ENCODE assay signal across 20 cellular contexts in genomic region chr7:27194002-27194352, GRCh38. TPM values are rescaled to one million over a fixed set of nuclear protein-coding genes. Genes with fewer than 3 reads are reported as not detected.
DNase-seq lines count a peak whose midpoint lies in the region; ATAC-seq, FAIRE-seq and TF ChIP-seq lines count a peak whose summit lies in the region.
"Had no signal": no experiment of that assay in that cellular context is flagged by ENCODE, and none has a peak within 500 bp of the region (broad histone marks: within the 10 kb centered on the region; RNA-seq: fewer than 3 reads in every experiment).

No MANE protein-coding gene starts in this region.

- H3K14ac ChIP-seq in H1 (ENCODE audit: insufficient read length): no peak overlapping the region

- H3K79me2 ChIP-seq in H1 (ENCODE audit: control insufficient read depth in 1 of 2, insufficient read depth in 2 of 2, low read length in 2 of 2): no peaks in the 10 kb centered on the region

- POLR2A ChIA-PET in H1 (lab: Charles Lee; ENCODE audit: partially characterized antibody): no interaction called here

- WGBS in H1 (ENCODE audit: extremely low coverage in 1 of 2, insufficient coverage in 1 of 2, insufficient read length in 1 of 2, insufficient replicate concordance in 2 of 2, low coverage in 1 of 2, low lambda C conversion rate in 2 of 2, missing lambda C conversion rate in 1 of 2), 2 experiments: 27% methylated on average over 2 of the region's 2 CpGs; no CpG with 5 or more reads in 1 of the 2 experiments
- WGBS in transverse colon (ENCODE audit: low coverage in 1 of 2), 2 donors: 18 to 43% methylated on average over 2 of the region's 2 CpGs

- H3K9me3 Mint-ChIP-seq in IgD-negative memory B cell (peaks cover 0 to 5% (median 0%) of the 10 kb centered on the region in 3 donors), natural killer cell (no peaks in the 10 kb centered on the region)
- H3K9me3 Mint-ChIP-seq: activated CD4-positive, alpha-beta T cell treated with anti-CD3 and anti-CD28 coated beads, Interleukin-2, amount 10 ng/mL, durations not matched to agents 7 days and 5 days; T-helper 1 cell treated with Interleukin-12 subunit alpha and Interleukin-12 subunit beta and Interleukin-4 antibody, amounts not matched to agents 30 μg/mL and 1 μg/mL, for 36 hours had no signal

- no peak overlapping the region for H3K4ac ChIP-seq in H1 (replicated peaks; ENCODE audit: insufficient read length, low read depth, low read length)

- H4K91ac ChIP-seq in H1 (replicated peaks; ENCODE audit: insufficient read length, low read length): no peak overlapping the region

- CTCF ChIA-PET in H1 (lab: Charles Lee; ENCODE audit: partially characterized antibody): interaction anchor here (0.6 to 3.2 kb wide), 5 partner anchors 11 to 903 kb away, joined by 3 to 31 read pairs (median 9); no protein-coding TSS in a partner anchor

- TF ChIP-seq RAD21 in H1 (IDR thresholded peaks at IDR 0.05 in 1 of 2, conservative IDR thresholded peaks at IDR 0.05 in 1 of 2; ENCODE audit: low read depth in 2 of 2, low read length in 2 of 2): no peak

- H3K36me3 ChIP-seq in H1 (ENCODE audit: control insufficient read depth in 2 of 4, insufficient read depth in 4 of 4, low read length in 3 of 4): peaks cover 0 to 13% (median 0%) of the 10 kb centered on the region in 4 experiments; a peak in 1 of 8 replicates
- no peaks in the 10 kb centered on the region for H3K36me3 ChIP-seq in transverse colon
- H3K36me3 ChIP-seq: brain microvascular endothelial cell, thoracic aorta had no signal

- no peak for TF ChIP-seq EP300 in H1 (IDR thresholded peaks at IDR 0.05; ENCODE audit: borderline replicate concordance in 1 of 2, low read depth in 2 of 2, low read length in 2 of 2)
- no peak for TF ChIP-seq EP300 in transverse colon (IDR thresholded peaks at IDR 0.05; ENCODE audit: low read depth)

- no peak overlapping the region for H3K23ac ChIP-seq in H1 (ENCODE audit: insufficient read length)

- intact Hi-C loops in natural killer cell (cut with micrococcal nuclease): no loop called here
- intact Hi-C loops in transverse colon (cut with DNase I; ENCODE audit: low total_unique reads): loop anchor here (5.0 to 10.0 kb wide), 3 partner anchors 723 to 981 kb away; no protein-coding TSS in a partner anchor
- intact Hi-C loops in left cardiac atrium (cut with DNase I): loop anchor here (10.0 kb wide), 2 partner anchors 581 to 831 kb away; no protein-coding TSS in a partner anchor

- H3K4me2 ChIP-seq in H1 (ENCODE audit: insufficient read depth in 1 of 2, low read depth in 2 of 2, low read length in 2 of 2): no peak overlapping the region

- peaks cover 83 to 100% (median 95%) of the 10 kb centered on the region in 4 experiments for H3K27me3 ChIP-seq in H1 (replicated peaks in 1 of 4; ENCODE audit: control insufficient read depth in 3 of 4, extremely low read depth in 1 of 4, insufficient read depth in 3 of 4, low read length in 3 of 4)
- H3K27me3 ChIP-seq in transverse colon: peaks cover 72% of the 10 kb centered on the region

- H2AK5ac ChIP-seq in H1 (ENCODE audit: low read depth, low read length): no peak overlapping the region

- H3K27ac Mint-ChIP-seq in IgD-negative memory B cell (peak overlapping the region; percentile 46 to 97 (median 82)), natural killer cell (no peak overlapping the region)
- H3K27ac Mint-ChIP-seq: activated CD4-positive, alpha-beta T cell treated with anti-CD3 and anti-CD28 coated beads, Interleukin-2, amount 10 ng/mL, durations not matched to agents 7 days and 5 days; T-helper 1 cell treated with Interleukin-12 subunit alpha and Interleukin-12 subunit beta and Interleukin-4 antibody, amounts not matched to agents 30 μg/mL and 1 μg/mL, for 36 hours had no signal

- no peak overlapping the region for H4K8ac ChIP-seq in H1 (ENCODE audit: extremely low read depth, insufficient read depth, low read length)

- no peak overlapping the region for H2BK120ac ChIP-seq in H1 (replicated peaks; ENCODE audit: low read depth, low read length)

- H3K9me3 ChIP-seq in H1 (ENCODE audit: insufficient read depth in 2 of 2, low read depth in 1 of 2, low read length in 1 of 2) (peaks cover 0 to 3% of the 10 kb centered on the region in 2 experiments; a peak in 1 of 4 replicates), transverse colon (no peaks in the 10 kb centered on the region)
- H3K9me3 ChIP-seq: thoracic aorta had no signal

- H3K4me1 ChIP-seq in H1 (replicated peaks in 1 of 4; ENCODE audit: control insufficient read depth in 3 of 4, insufficient read depth in 4 of 4, low read length in 3 of 4) (peaks cover 0 to 7% (median 5%) of the 10 kb centered on the region in 4 experiments; a peak in 5 of 7 replicates), transverse colon (peaks cover 16 to 48% (median 34%) of the 10 kb centered on the region in 4 donors)

- no peak overlapping the region for H2AFZ ChIP-seq in H1 (ENCODE audit: low read length)

- no peak overlapping the region for H3K27ac ChIP-seq in H1 (ENCODE audit: low read depth, low read length)
- peak overlapping the region; percentile 95 to 99 (median 98) for H3K27ac ChIP-seq in transverse colon
- H3K27ac ChIP-seq: brain microvascular endothelial cell, thoracic aorta had no signal

- H4K20me1 ChIP-seq in H1 (replicated peaks in 1 of 2; ENCODE audit: control insufficient read depth in 1 of 2, insufficient read depth in 2 of 2, low read length in 2 of 2): peaks cover 25 to 46% of the 10 kb centered on the region in 2 experiments

- no peak overlapping the region for H2BK5ac ChIP-seq in H1 (ENCODE audit: low read depth, low read length)

- no peak overlapping the region for H2BK15ac ChIP-seq in H1 (ENCODE audit: low read length)

- H3K27me3 Mint-ChIP-seq in IgD-negative memory B cell (peaks cover 74% of the 10 kb centered on the region), natural killer cell (ENCODE audit: low read depth in 2 of 2) (peaks cover 78 to 90% of the 10 kb centered on the region in 2 donors)

- no peak overlapping the region for H3K9ac ChIP-seq in H1 (replicated peaks in 1 of 4; ENCODE audit: extremely low read depth in 1 of 4, low read depth in 3 of 4, low read length in 3 of 4)

- H4K5ac ChIP-seq in H1 (ENCODE audit: insufficient read length, low read depth, low read length): no peak overlapping the region

- TF ChIP-seq CTCF in H1 (IDR thresholded peaks at IDR 0.05; ENCODE audit: control extremely low read depth in 1 of 3, insufficient read depth in 1 of 3, low read depth in 1 of 3, low read length in 3 of 3) (no peak), natural killer cell (IDR thresholded peaks at IDR 0.05) (no peak), transverse colon (IDR thresholded peaks at IDR 0.05) (no peak)

- ATAC-seq in natural killer cell: no peak
- no peak for ATAC-seq in left cardiac atrium
- ATAC-seq in GM19455 (IDR thresholded peaks at IDR 0.05; ENCODE audit: unreplicated experiment): no peak
- ATAC-seq: Panc1 had no signal

- TF ChIP-seq POLR2A in H1 (IDR thresholded peaks at IDR 0.05; ENCODE audit: control extremely low read depth in 1 of 2, low read depth in 2 of 2, low read length in 2 of 2) (no peak), transverse colon (IDR thresholded peaks at IDR 0.05) (no peak)

- in situ Hi-C loops in transverse colon (cut with MboI; ENCODE audit: low pct_ligation_motif_present in 1 of 4, low pct_unique_long_range_greater_than_20kb in 1 of 4, low sequenced_read_pairs in 3 of 4): loop anchor here in 2 of 4 donors (25.0 kb wide), 1 partner anchor 1332 kb away; no protein-coding TSS in a partner anchor

- no peak overlapping the region for H3K18ac ChIP-seq in H1 (ENCODE audit: extremely low read depth, low read length)

- H3K23me2 ChIP-seq in H1 (ENCODE audit: low read depth, low read length): no peaks in the 10 kb centered on the region

- no peaks in the 10 kb centered on the region for H3K36me3 Mint-ChIP-seq in IgD-negative memory B cell
- H3K36me3 Mint-ChIP-seq in natural killer cell: no peaks in the 10 kb centered on the region

- no peak for DNase-seq in H1 (ENCODE audit: low read depth in 1 of 2, low spot score in 2 of 2)
- no peak for DNase-seq in natural killer cell
- no peak for DNase-seq in transverse colon
- DNase-seq in T-helper 9 cell: no peak
- DNase-seq in left cardiac atrium: no peak
- no peak for DNase-seq in HuH-7.5 (ENCODE audit: low spot score)
- DNase-seq: activated CD4-positive, alpha-beta T cell treated with anti-CD3 and anti-CD28 coated beads, Interleukin-2, amount 10 ng/mL, durations not matched to agents 7 days and 5 days; brain microvascular endothelial cell; effector memory CD4-positive, alpha-beta T cell; naive B cell; NCI-H1092 treated with DMSO at 0.1 percent for 48 hours; NCI-H2029 treated with DMSO at 0.1 percent for 48 hours; stimulated activated CD4-positive, alpha-beta T cell treated with anti-CD3 and anti-CD28 coated beads, Interleukin-1b, Interleukin-23, amount 100 ng/mL, for 48 hours; stimulated activated naive CD4-positive, alpha-beta T cell treated with Interleukin-2 at 50 U/mL for 16 hours had no signal

- no peak overlapping the region for H2BK20ac ChIP-seq in H1 (ENCODE audit: low read length)

- H3K56ac ChIP-seq in H1 (replicated peaks; ENCODE audit: insufficient read length, low read depth, low read length): no peak overlapping the region

- no peak overlapping the region for H3K4me3 ChIP-seq in H1 (ENCODE audit: extremely low read depth in 1 of 4, insufficient read depth in 2 of 4, low read depth in 3 of 4, low read length in 4 of 4)
- peak overlapping the region in 3 of 4 donors; percentile 57 to 73 (median 59) for H3K4me3 ChIP-seq in transverse colon

- H3K4me3 Mint-ChIP-seq in IgD-negative memory B cell: peak overlapping the region in 2 of 4 donors; percentile 45 to 59
- H3K4me3 Mint-ChIP-seq in natural killer cell: peak overlapping the region; percentile 81
- H3K4me3 Mint-ChIP-seq: activated CD4-positive, alpha-beta T cell treated with anti-CD3 and anti-CD28 coated beads, Interleukin-2, amount 10 ng/mL, durations not matched to agents 7 days and 5 days; T-helper 1 cell treated with Interleukin-12 subunit alpha and Interleukin-12 subunit beta and Interleukin-4 antibody, amounts not matched to agents 30 μg/mL and 1 μg/mL, for 36 hours had no signal

- FAIRE-seq in H1 (lab: Jason Lieb, UNC): no peak

- H3K4me1 Mint-ChIP-seq in IgD-negative memory B cell: peaks cover 4 to 19% (median 12%) of the 10 kb centered on the region in 3 donors
- H3K4me1 Mint-ChIP-seq in natural killer cell: peaks cover 25 to 33% of the 10 kb centered on the region in 2 donors

- H3K79me1 ChIP-seq in H1 (ENCODE audit: low read depth, low read length): no peaks in the 10 kb centered on the region

- no peak overlapping the region for H2BK12ac ChIP-seq in H1 (ENCODE audit: low read depth, low read length)

RNA-seq across cellular contexts. Expression of gene HOXA13, which starts 5.9 kb away (rescaled TPM):
- not detected for polyA plus RNA-seq in IgD-negative memory B cell
- not detected in 2 replicates for total RNA-seq in H1 (2021; fragmentation: NEBNext Ultra II Directional; extraction: Animal tissue kit (Norgen Biotek cat#: 25700))
- not detected in 2 replicates for polyA plus RNA-seq in H1 (2011; rRNA removed)
- polyA plus RNA-seq in H1 (2011; cell fraction: cytosol; rRNA removed): not detected
- polyA plus RNA-seq in H1 (2011; cell fraction: nucleus; rRNA removed): not detected
- 0.07 TPM in 1 of 4 replicates, not detected in the others for polyA plus RNA-seq in H1 (2012, experiment 1 of 2)
- polyA plus RNA-seq in H1 (2012, experiment 2 of 2): not detected
- polyA plus RNA-seq in H1 (2013, experiment 1 of 2): not detected
- not detected for polyA plus RNA-seq in H1 (2013, experiment 2 of 2)
- not detected in 2 replicates for polyA minus RNA-seq in H1 (2011; rRNA and poly(A)+ RNA removed)
- not detected for polyA minus RNA-seq in H1 (2011; cell fraction: cytosol; rRNA and poly(A)+ RNA removed)
- polyA minus RNA-seq in H1 (2011; cell fraction: nucleus; rRNA and poly(A)+ RNA removed): not detected
- not detected for total RNA-seq in natural killer cell
- total RNA-seq in transverse colon: 10 to 100 TPM; 22.5 to 69.9 (median 38.7) TPM
- not detected for total RNA-seq in left cardiac atrium
- total RNA-seq: activated CD4-positive, alpha-beta T cell treated with anti-CD3 and anti-CD28 coated beads, Interleukin-2, amount 10 ng/mL, durations not matched to agents 7 days and 5 days had no signal

RNA-seq across cellular contexts. Expression of gene HOXA11, which starts 8.9 kb away (rescaled TPM):
- polyA plus RNA-seq in IgD-negative memory B cell (not detected), H1 (2011; rRNA removed) (not detected in 2 replicates)
- total RNA-seq in H1 (2021; fragmentation: NEBNext Ultra II Directional; extraction: Animal tissue kit (Norgen Biotek cat#: 25700)): not detected in 2 replicates
- not detected for polyA plus RNA-seq in H1 (2011; cell fraction: cytosol; rRNA removed)
- not detected for polyA plus RNA-seq in H1 (2011; cell fraction: nucleus; rRNA removed)
- polyA plus RNA-seq in H1 (2012, experiment 1 of 2): not detected in 4 replicates
- not detected for polyA plus RNA-seq in H1 (2012, experiment 2 of 2)
- not detected for polyA plus RNA-seq in H1 (2013, experiment 1 of 2)
- polyA plus RNA-seq in H1 (2013, experiment 2 of 2): not detected
- polyA minus RNA-seq in H1 (2011; rRNA and poly(A)+ RNA removed): not detected in 2 replicates
- not detected for polyA minus RNA-seq in H1 (2011; cell fraction: cytosol; rRNA and poly(A)+ RNA removed)
- not detected for polyA minus RNA-seq in H1 (2011; cell fraction: nucleus; rRNA and poly(A)+ RNA removed)
- total RNA-seq in natural killer cell (not detected), transverse colon (10 to 100 TPM in 1 of 4 donors, 1 to 10 TPM in 3; 4.5 to 21.3 (median 7.7) TPM), left cardiac atrium (not detected)
- total RNA-seq: activated CD4-positive, alpha-beta T cell treated with anti-CD3 and anti-CD28 coated beads, Interleukin-2, amount 10 ng/mL, durations not matched to agents 7 days and 5 days had no signal

RNA-seq across cellular contexts. Expression of gene HOXA10, which starts 19.9 kb away (rescaled TPM):
- polyA plus RNA-seq in IgD-negative memory B cell (0.70 TPM), H1 (2011; rRNA removed) (not detected in 2 replicates)
- not detected in 2 replicates for total RNA-seq in H1 (2021; fragmentation: NEBNext Ultra II Directional; extraction: Animal tissue kit (Norgen Biotek cat#: 25700))
- polyA plus RNA-seq in H1 (2011; cell fraction: cytosol; rRNA removed): not detected
- polyA plus RNA-seq in H1 (2011; cell fraction: nucleus; rRNA removed): not detected
- not detected in 4 replicates for polyA plus RNA-seq in H1 (2012, experiment 1 of 2)
- polyA plus RNA-seq in H1 (2012, experiment 2 of 2): not detected
- polyA plus RNA-seq in H1 (2013, experiment 1 of 2): not detected
- not detected for polyA plus RNA-seq in H1 (2013, experiment 2 of 2)
- polyA minus RNA-seq in H1 (2011; rRNA and poly(A)+ RNA removed): not detected in 2 replicates
- not detected for polyA minus RNA-seq in H1 (2011; cell fraction: cytosol; rRNA and poly(A)+ RNA removed)
- not detected for polyA minus RNA-seq in H1 (2011; cell fraction: nucleus; rRNA and poly(A)+ RNA removed)
- total RNA-seq in natural killer cell (1 to 10 TPM in 2 of 3 donors, under 1 TPM in 1; 0.82 to 3.3 (median 2.2) TPM), transverse colon (10 to 100 TPM; 19.8 to 68.9 (median 36.4) TPM), left cardiac atrium (under 1 TPM; 0.10 to 0.21 TPM)
- total RNA-seq: activated CD4-positive, alpha-beta T cell treated with anti-CD3 and anti-CD28 coated beads, Interleukin-2, amount 10 ng/mL, durations not matched to agents 7 days and 5 days; SK-MEL-5 had no signal

RNA-seq across cellular contexts. Expression of gene HOXA9, which starts 28.6 kb away (rescaled TPM):
- 0.20 TPM for polyA plus RNA-seq in IgD-negative memory B cell
- total RNA-seq in H1 (2021; fragmentation: NEBNext Ultra II Directional; extraction: Animal tissue kit (Norgen Biotek cat#: 25700)): not detected in 2 replicates
- not detected in 2 replicates for polyA plus RNA-seq in H1 (2011; rRNA removed)
- not detected for polyA plus RNA-seq in H1 (2011; cell fraction: cytosol; rRNA removed)
- not detected for polyA plus RNA-seq in H1 (2011; cell fraction: nucleus; rRNA removed)
- not detected in 4 replicates for polyA plus RNA-seq in H1 (2012, experiment 1 of 2)
- polyA plus RNA-seq in H1 (2012, experiment 2 of 2): not detected
- not detected for polyA plus RNA-seq in H1 (2013, experiment 1 of 2)
- polyA plus RNA-seq in H1 (2013, experiment 2 of 2): not detected
- not detected in 2 replicates for polyA minus RNA-seq in H1 (2011; rRNA and poly(A)+ RNA removed)
- not detected for polyA minus RNA-seq in H1 (2011; cell fraction: cytosol; rRNA and poly(A)+ RNA removed)
- not detected for polyA minus RNA-seq in H1 (2011; cell fraction: nucleus; rRNA and poly(A)+ RNA removed)
- total RNA-seq in natural killer cell: 1 to 10 TPM in 1 of 3 donors, under 1 TPM in 2; 0.39 to 4.6 (median 0.42) TPM
- 100 to 1,000 TPM in 1 of 4 donors, 10 to 100 TPM in 3; 19.5 to 130 (median 50.6) TPM for total RNA-seq in transverse colon
- not detected for total RNA-seq in left cardiac atrium
- total RNA-seq: activated CD4-positive, alpha-beta T cell treated with anti-CD3 and anti-CD28 coated beads, Interleukin-2, amount 10 ng/mL, durations not matched to agents 7 days and 5 days; SK-MEL-5; thoracic aorta had no signal

RNA-seq across cellular contexts. Expression of gene HOXA7, which starts 37.5 kb away (rescaled TPM):
- polyA plus RNA-seq in IgD-negative memory B cell (1.0 TPM), H1 (2011; rRNA removed) (0.03 TPM in 1 of 2 replicates, not detected in the other)
- total RNA-seq in H1 (2021; fragmentation: NEBNext Ultra II Directional; extraction: Animal tissue kit (Norgen Biotek cat#: 25700)): not detected in 2 replicates
- polyA plus RNA-seq in H1 (2011; cell fraction: cytosol; rRNA removed): not detected
- not detected for polyA plus RNA-seq in H1 (2011; cell fraction: nucleus; rRNA removed)
- not detected in 4 replicates for polyA plus RNA-seq in H1 (2012, experiment 1 of 2)
- not detected for polyA plus RNA-seq in H1 (2012, experiment 2 of 2)
- 0.02 TPM for polyA plus RNA-seq in H1 (2013, experiment 1 of 2)
- 0.02 TPM for polyA plus RNA-seq in H1 (2013, experiment 2 of 2)
- not detected in 2 replicates for polyA minus RNA-seq in H1 (2011; rRNA and poly(A)+ RNA removed)
- not detected for polyA minus RNA-seq in H1 (2011; cell fraction: cytosol; rRNA and poly(A)+ RNA removed)
- polyA minus RNA-seq in H1 (2011; cell fraction: nucleus; rRNA and poly(A)+ RNA removed): not detected
- total RNA-seq in natural killer cell (not detected), transverse colon (10 to 100 TPM in 3 of 4 donors, 1 to 10 TPM in 1; 7.0 to 22.9 (median 12.8) TPM), left cardiac atrium (under 1 TPM; 0.12 to 0.39 TPM)
- total RNA-seq: activated CD4-positive, alpha-beta T cell treated with anti-CD3 and anti-CD28 coated beads, Interleukin-2, amount 10 ng/mL, durations not matched to agents 7 days and 5 days; SK-MEL-5 had no signal

Comparison
In these comparisons a context has a peak if more than half of its experiments do, and no peak if none do; other contexts are left out.
1. H3K27ac Mint-ChIP-seq: peak in IgD-negative memory B cell (3 of 3); none in natural killer cell (0 of 2).
2. H3K4me3 ChIP-seq: peak in transverse colon (3 of 4); none in H1 (0 of 4).
3. RNA of gene HOXA13, which starts 5.9 kb away (total RNA-seq): 22.5 to 69.9 TPM in transverse colon; not detected in H1, not detected in natural killer cell and not detected in left cardiac atrium; every median in the first group is over 10 times any median in the second.
4. RNA of gene HOXA10, which starts 19.9 kb away (total RNA-seq): 19.8 to 68.9 TPM in transverse colon; 0.82 to 3.3 TPM in natural killer cell, 0.10 to 0.21 TPM in left cardiac atrium and not detected in H1; every median in the first group is over 4 times any median in the second.